Comparison of ENCODE assay signal across 8 cellular contexts in genomic region chr21:17780539-17780938, GRCh38. TPM values are rescaled to one million over a fixed set of nuclear protein-coding genes. Genes with fewer than 3 reads are reported as not detected.
A peak's percentile ranks its signal among the peaks of the same experiment; 100 is the strongest.
DNase-seq lines count a peak whose midpoint lies in the region; ATAC-seq and TF ChIP-seq lines count a peak whose summit lies in the region.

No MANE protein-coding gene starts in this region.

- intact Hi-C loops in CD4-positive, alpha-beta T cell (cut with DNase I, micrococcal nuclease): loop anchor here (5.0 to 10.0 kb wide), 2 partner anchors 38 to 166 kb away; partner anchors contain the start of gene BTG3 (in 1 of the 2)
- intact Hi-C loops in activated T-helper 2 cell treated with anti-CD3 and anti-CD28 coated beads, Interferon-gamma antibody, Interleukin-2, Interleukin-4, amounts not matched to agents 10 μg/mL and 5 μg/mL and 100 μg/mL, durations not matched to agents 14 hours and 24 hours and 36 hours (cut with micrococcal nuclease): loop anchor here (5.0 kb wide), 1 partner anchor 93 kb away; no protein-coding TSS in a partner anchor
- intact Hi-C loops in lower leg skin (cut with DNase I; ENCODE audit: low total_unique reads): no loop called here

- peaks cover 5% of the 10 kb centered on the region for H3K36me3 Mint-ChIP-seq in CD4-positive, alpha-beta T cell (ENCODE audit: low read depth)
- peaks cover 42% of the 10 kb centered on the region for H3K36me3 Mint-ChIP-seq in activated T-helper 2 cell treated with anti-CD3 and anti-CD28 coated beads, Interferon-gamma antibody, Interleukin-2, Interleukin-4, amounts not matched to agents 10 μg/mL and 5 μg/mL and 100 μg/mL, durations not matched to agents 14 hours and 24 hours and 36 hours (ENCODE audit: low read depth)

- peak in 8 of 10 experiments; percentile 14 to 56 (median 34) for DNase-seq in CD4-positive, alpha-beta T cell
- DNase-seq in GM20000 (ENCODE audit: low spot score) (peak; percentile 37), NCI-H1048 (lab: John Stamatoyannopoulos, UW) (no peak), SW 1271 (lab: John Stamatoyannopoulos, UW) (no peak), lower leg skin (ENCODE audit: low spot score in 2 of 2) (no peak), medulla oblongata (ENCODE audit: extremely low spot score) (no peak)
- no peak for DNase-seq in activated T-helper 2 cell treated with anti-CD3 and anti-CD28 coated beads, Interferon-gamma antibody, Interleukin-2, Interleukin-4, amounts not matched to agents 10 μg/mL and 5 μg/mL and 100 μg/mL, durations not matched to agents 14 hours and 24 hours and 36 hours (ENCODE audit: low spot score)

- no peaks in the 10 kb centered on the region for H3K9me3 Mint-ChIP-seq in CD4-positive, alpha-beta T cell
- H3K9me3 Mint-ChIP-seq in activated T-helper 2 cell treated with anti-CD3 and anti-CD28 coated beads, Interferon-gamma antibody, Interleukin-2, Interleukin-4, amounts not matched to agents 10 μg/mL and 5 μg/mL and 100 μg/mL, durations not matched to agents 14 hours and 24 hours and 36 hours: no peaks in the 10 kb centered on the region

- no peak for TF ChIP-seq CTCF in CD4-positive, alpha-beta T cell (IDR thresholded peaks at IDR 0.05)
- TF ChIP-seq CTCF in GM20000 (IDR thresholded peaks at IDR 0.05; ENCODE audit: extremely low read depth, missing control alignments): no peak
- TF ChIP-seq CTCF in lower leg skin (IDR thresholded peaks at IDR 0.05): no peak

- peak overlapping the region; percentile 93 for H3K27ac Mint-ChIP-seq in CD4-positive, alpha-beta T cell
- H3K27ac Mint-ChIP-seq in activated T-helper 2 cell treated with anti-CD3 and anti-CD28 coated beads, Interferon-gamma antibody, Interleukin-2, Interleukin-4, amounts not matched to agents 10 μg/mL and 5 μg/mL and 100 μg/mL, durations not matched to agents 14 hours and 24 hours and 36 hours: peak overlapping the region; percentile 68

- H3K27me3 ChIP-seq in CD4-positive, alpha-beta T cell (ENCODE audit: control insufficient read depth, insufficient read depth, low read length): no peaks in the 10 kb centered on the region

- no peaks in the 10 kb centered on the region for H3K27me3 Mint-ChIP-seq in CD4-positive, alpha-beta T cell
- H3K27me3 Mint-ChIP-seq in activated T-helper 2 cell treated with anti-CD3 and anti-CD28 coated beads, Interferon-gamma antibody, Interleukin-2, Interleukin-4, amounts not matched to agents 10 μg/mL and 5 μg/mL and 100 μg/mL, durations not matched to agents 14 hours and 24 hours and 36 hours (ENCODE audit: low read depth): no peaks in the 10 kb centered on the region

- H3K4me3 ChIP-seq in lower leg skin (ENCODE audit: low read depth, poor library complexity, severe bottlenecking): no peak overlapping the region

- CTCF ChIA-PET in CD4-positive, alpha-beta T cell (lab: Charles Lee): interaction anchor here (0.9 kb wide), 1 partner anchor 10 kb away, joined by 3 read pairs; no protein-coding TSS in a partner anchor

- H3K9me3 ChIP-seq in CD4-positive, alpha-beta T cell (ENCODE audit: control insufficient read depth, low read length): no peaks in the 10 kb centered on the region

- peaks cover 79% of the 10 kb centered on the region for H3K4me1 Mint-ChIP-seq in CD4-positive, alpha-beta T cell (ENCODE audit: low read depth)
- H3K4me1 Mint-ChIP-seq in activated T-helper 2 cell treated with anti-CD3 and anti-CD28 coated beads, Interferon-gamma antibody, Interleukin-2, Interleukin-4, amounts not matched to agents 10 μg/mL and 5 μg/mL and 100 μg/mL, durations not matched to agents 14 hours and 24 hours and 36 hours (ENCODE audit: low read depth): peaks cover 80% of the 10 kb centered on the region

- peak overlapping the region; percentile 64 for H3K27ac ChIP-seq in CD4-positive, alpha-beta T cell (ENCODE audit: low read depth, low read length)

- WGBS in lower leg skin, 2 donors: 37 to 44% methylated on average over 6 of the region's 6 CpGs

- peak overlapping the region; percentile 62 for H3K4me3 Mint-ChIP-seq in CD4-positive, alpha-beta T cell
- no peak overlapping the region for H3K4me3 Mint-ChIP-seq in activated T-helper 2 cell treated with anti-CD3 and anti-CD28 coated beads, Interferon-gamma antibody, Interleukin-2, Interleukin-4, amounts not matched to agents 10 μg/mL and 5 μg/mL and 100 μg/mL, durations not matched to agents 14 hours and 24 hours and 36 hours (ENCODE audit: low read depth)

- ATAC-seq in CD4-positive, alpha-beta T cell (ENCODE audit: poor library complexity): peak; percentile 60
- ATAC-seq in HG03521 (IDR thresholded peaks at IDR 0.05; ENCODE audit: unreplicated experiment): peak; percentile 22

- POLR2A ChIA-PET in CD4-positive, alpha-beta T cell (lab: Charles Lee): interaction anchor here (0.7 to 5.8 kb wide), 6 partner anchors 9 to 37 kb away, joined by 3 to 167 read pairs (median 6); partner anchors contain the start of gene C21orf91

- no peak for TF ChIP-seq POLR2A in lower leg skin (IDR thresholded peaks at IDR 0.05)

RNA-seq across cellular contexts. Expression of gene C21orf91, which starts 38.6 kb away (rescaled TPM):
- total RNA-seq in CD4-positive, alpha-beta T cell: 10 to 100 TPM; 40.9 to 42.2 TPM
- 22.5 and 27.0 TPM in 2 replicates for total RNA-seq in activated T-helper 2 cell treated with anti-CD3 and anti-CD28 coated beads, Interferon-gamma antibody, Interleukin-2, Interleukin-4, amounts not matched to agents 10 μg/mL and 5 μg/mL and 100 μg/mL, durations not matched to agents 14 hours and 24 hours and 36 hours
- 10 to 100 TPM; 14.1 to 24.5 (median 17.2) TPM for total RNA-seq in lower leg skin

Comparison
In these comparisons a context has a peak if more than half of its experiments do, and no peak if none do; other contexts are left out.
1. DNase-seq: peak in CD4-positive, alpha-beta T cell (8 of 10) and GM20000 (single experiment); none in activated T-helper 2 cell treated with anti-CD3 and anti-CD28 coated beads, Interferon-gamma antibody, Interleukin-2, Interleukin-4, amounts not matched to agents 10 μg/mL and 5 μg/mL and 100 μg/mL, durations not matched to agents 14 hours and 24 hours and 36 hours (single experiment), NCI-H1048 (single experiment), SW 1271 (0 of 2), lower leg skin (0 of 2) and medulla oblongata (single experiment).